Comparison of ENCODE assay signal across 1 cellular context in the genomic region with DNA sequence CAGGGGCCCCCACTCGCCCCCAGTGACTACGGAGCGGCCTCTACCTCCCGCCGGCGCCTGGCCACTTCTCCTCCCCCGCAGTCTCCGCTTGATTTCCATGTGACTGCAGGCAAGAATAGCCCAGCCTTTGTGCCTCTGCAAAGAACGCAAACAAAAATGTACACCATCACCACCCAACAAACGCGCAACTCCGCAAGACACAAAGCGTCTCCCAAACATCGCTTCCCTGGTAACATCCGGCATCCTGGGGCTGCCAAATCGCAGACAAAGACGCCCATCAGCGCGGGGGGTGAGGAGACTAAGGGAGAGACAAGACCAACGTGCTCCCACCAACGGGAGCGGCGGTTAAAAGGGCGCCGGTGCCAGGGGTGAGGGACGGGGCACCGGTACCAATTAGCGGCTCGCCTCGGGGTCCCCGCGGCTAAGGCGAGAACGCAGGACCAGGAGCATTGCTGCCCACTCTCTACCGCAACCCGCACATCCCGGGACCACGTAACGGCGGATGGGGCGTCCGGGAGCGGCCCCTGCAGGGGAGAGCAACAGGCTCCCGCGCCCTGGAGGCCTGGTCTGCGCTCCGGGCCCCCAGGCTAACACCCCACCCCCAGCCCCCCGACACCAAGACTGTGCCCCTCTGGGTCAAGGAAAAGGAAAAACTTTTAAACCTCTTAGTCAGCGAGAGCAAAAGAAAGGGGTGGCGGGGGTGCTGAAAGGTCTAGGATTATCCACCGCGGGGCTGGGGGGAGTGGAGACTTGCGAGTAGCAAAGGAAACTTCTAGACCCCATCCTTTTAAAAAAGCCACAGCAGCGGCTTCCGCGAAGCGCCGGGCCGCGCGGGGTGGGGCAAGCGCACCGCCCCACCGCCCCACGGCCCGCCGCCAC.
TF ChIP-seq lines count a peak whose summit lies in the region.

No MANE protein-coding gene starts in this region.

TF ChIP-seq in HepG2, 621 proteins besides CTCF, POLR2A, EP300 and RAD21 (continued from another document and continues in another):
- TF ChIP-seq, protein P1, sequence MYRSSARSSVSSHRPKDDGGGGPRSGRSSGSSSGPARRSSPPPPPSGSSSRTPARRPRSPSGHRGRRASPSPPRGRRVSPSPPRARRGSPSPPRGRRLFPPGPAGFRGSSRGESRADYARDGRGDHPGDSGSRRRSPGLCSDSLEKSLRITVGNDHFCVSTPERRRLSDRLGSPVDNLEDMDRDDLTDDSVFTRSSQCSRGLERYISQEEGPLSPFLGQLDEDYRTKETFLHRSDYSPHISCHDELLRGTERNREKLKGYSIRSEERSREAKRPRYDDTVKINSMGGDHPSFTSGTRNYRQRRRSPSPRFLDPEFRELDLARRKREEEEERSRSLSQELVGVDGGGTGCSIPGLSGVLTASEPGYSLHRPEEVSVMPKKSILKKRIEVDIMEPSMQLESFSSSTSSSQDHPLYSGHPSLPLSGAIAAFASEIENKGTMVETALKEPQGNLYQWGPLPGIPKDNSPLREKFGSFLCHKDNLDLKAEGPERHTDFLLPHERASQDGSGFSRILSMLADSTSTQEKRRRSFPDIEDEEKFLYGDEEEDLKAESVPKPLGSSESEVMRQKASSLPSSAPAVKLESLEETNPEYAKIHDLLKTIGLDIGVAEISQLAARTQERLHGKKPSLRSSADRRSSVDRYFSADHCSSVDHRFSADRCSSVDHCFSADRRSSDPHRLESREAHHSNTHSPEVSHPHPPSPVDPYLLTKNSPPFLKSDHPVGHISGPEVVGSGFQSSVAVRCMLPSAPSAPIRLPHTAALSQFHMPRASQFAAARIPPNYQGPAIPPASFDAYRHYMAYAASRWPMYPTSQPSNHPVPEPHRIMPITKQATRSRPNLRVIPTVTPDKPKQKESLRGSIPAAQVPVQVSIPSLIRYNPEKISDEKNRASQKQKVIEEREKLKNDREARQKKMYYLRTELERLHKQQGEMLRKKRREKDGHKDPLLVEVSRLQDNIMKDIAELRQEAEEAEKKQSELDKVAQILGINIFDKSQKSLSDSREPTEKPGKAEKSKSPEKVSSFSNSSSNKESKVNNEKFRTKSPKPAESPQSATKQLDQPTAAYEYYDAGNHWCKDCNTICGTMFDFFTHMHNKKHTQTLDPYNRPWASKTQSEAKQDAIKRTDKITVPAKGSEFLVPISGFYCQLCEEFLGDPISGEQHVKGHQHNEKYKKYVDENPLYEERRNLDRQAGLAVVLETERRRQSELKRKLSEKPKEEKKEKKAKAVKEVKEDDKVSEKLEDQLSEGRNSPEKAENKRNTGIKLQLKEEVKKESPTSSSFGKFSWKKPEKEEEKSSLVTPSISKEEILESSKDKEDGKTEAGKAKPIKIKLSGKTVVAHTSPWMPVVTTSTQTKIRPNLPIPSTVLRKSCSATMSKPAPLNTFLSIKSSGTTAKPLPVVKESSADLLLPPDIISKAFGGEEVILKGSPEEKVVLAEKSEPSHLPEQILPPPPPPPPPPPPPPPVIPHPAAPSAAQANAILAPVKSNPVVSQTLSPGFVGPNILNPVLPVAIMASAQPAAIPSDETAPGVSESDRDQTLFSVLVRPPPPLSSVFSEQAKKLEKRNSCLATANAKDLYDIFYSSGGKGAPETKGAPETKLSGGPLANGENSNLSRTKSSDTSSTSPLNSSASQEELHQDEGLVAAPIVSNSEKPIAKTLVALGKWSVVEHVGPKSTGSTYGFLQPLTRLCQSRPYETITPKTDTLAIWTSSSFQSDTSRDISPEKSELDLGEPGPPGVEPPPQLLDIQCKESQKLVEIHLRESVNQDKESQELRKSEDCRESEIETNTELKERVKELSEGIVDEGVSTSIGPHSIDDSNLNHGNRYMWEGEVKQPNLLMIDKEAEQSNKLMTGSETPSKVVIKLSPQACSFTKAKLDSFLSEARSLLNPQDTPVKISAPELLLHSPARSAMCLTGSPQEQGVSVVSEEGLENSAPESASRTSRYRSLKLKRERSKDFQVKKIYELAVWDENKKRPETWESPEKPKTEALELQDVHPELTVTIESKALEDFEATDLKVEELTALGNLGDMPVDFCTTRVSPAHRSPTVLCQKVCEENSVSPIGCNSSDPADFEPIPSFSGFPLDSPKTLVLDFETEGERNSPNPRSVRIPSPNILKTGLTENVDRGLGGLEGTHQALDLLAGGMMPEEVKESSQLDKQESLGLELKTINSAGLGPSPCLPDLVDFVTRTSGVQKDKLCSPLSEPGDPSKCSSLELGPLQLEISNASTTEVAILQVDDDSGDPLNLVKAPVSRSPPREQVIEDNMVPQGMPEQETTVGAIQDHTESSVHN (CRISPR knock-in tag; IDR thresholded peaks at IDR 0.05), result no peak
- TF ChIP-seq, protein P2, sequence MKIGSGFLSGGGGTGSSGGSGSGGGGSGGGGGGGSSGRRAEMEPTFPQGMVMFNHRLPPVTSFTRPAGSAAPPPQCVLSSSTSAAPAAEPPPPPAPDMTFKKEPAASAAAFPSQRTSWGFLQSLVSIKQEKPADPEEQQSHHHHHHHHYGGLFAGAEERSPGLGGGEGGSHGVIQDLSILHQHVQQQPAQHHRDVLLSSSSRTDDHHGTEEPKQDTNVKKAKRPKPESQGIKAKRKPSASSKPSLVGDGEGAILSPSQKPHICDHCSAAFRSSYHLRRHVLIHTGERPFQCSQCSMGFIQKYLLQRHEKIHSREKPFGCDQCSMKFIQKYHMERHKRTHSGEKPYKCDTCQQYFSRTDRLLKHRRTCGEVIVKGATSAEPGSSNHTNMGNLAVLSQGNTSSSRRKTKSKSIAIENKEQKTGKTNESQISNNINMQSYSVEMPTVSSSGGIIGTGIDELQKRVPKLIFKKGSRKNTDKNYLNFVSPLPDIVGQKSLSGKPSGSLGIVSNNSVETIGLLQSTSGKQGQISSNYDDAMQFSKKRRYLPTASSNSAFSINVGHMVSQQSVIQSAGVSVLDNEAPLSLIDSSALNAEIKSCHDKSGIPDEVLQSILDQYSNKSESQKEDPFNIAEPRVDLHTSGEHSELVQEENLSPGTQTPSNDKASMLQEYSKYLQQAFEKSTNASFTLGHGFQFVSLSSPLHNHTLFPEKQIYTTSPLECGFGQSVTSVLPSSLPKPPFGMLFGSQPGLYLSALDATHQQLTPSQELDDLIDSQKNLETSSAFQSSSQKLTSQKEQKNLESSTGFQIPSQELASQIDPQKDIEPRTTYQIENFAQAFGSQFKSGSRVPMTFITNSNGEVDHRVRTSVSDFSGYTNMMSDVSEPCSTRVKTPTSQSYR (CRISPR knock-in tag; IDR thresholded peaks at IDR 0.05; ENCODE audit: borderline replicate concordance), result no peak
- no peak for TF ChIP-seq ETV5 (CRISPR knock-in tag; IDR thresholded peaks at IDR 0.05; ENCODE audit: borderline replicate concordance)
- peak; percentile 59; the same call in 1 of the 2 replicates for TF ChIP-seq NRL (CRISPR knock-in tag; IDR thresholded peaks at IDR 0.05; ENCODE audit: borderline replicate concordance)
- TF ChIP-seq ZNF354B (CRISPR knock-in tag; IDR thresholded peaks at IDR 0.05), result 0 out of 2 replicates have a peak, but pooled peaks have one; percentile 37
- TF ChIP-seq MIER3 (CRISPR knock-in tag; IDR thresholded peaks at IDR 0.05; ENCODE audit: borderline replicate concordance), result no peak
- TF ChIP-seq, protein P3, sequence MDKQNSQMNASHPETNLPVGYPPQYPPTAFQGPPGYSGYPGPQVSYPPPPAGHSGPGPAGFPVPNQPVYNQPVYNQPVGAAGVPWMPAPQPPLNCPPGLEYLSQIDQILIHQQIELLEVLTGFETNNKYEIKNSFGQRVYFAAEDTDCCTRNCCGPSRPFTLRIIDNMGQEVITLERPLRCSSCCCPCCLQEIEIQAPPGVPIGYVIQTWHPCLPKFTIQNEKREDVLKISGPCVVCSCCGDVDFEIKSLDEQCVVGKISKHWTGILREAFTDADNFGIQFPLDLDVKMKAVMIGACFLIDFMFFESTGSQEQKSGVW (CRISPR knock-in tag; IDR thresholded peaks at IDR 0.05; ENCODE audit: borderline replicate concordance), result no peak
- TF ChIP-seq LCORL (IDR thresholded peaks at IDR 0.05), result no peak
- 0 out of 2 replicates have a peak, but pooled peaks have one; percentile 34 for TF ChIP-seq LCORL (CRISPR knock-in tag; IDR thresholded peaks at IDR 0.05)
- no peak for TF ChIP-seq CENPT (CRISPR knock-in tag; IDR thresholded peaks at IDR 0.05; ENCODE audit: low read depth)
- TF ChIP-seq MTA3 (CRISPR knock-in tag; IDR thresholded peaks at IDR 0.05), result no peak
- 0 out of 2 replicates have a peak, but pooled peaks have one; percentile 6 for TF ChIP-seq ZNF331 (CRISPR knock-in tag; IDR thresholded peaks at IDR 0.05)
- TF ChIP-seq ARNT2 (CRISPR knock-in tag; IDR thresholded peaks at IDR 0.05; ENCODE audit: low read depth), result 0 out of 2 replicates have a peak, but pooled peaks have one; percentile 43
- TF ChIP-seq, protein P4, sequence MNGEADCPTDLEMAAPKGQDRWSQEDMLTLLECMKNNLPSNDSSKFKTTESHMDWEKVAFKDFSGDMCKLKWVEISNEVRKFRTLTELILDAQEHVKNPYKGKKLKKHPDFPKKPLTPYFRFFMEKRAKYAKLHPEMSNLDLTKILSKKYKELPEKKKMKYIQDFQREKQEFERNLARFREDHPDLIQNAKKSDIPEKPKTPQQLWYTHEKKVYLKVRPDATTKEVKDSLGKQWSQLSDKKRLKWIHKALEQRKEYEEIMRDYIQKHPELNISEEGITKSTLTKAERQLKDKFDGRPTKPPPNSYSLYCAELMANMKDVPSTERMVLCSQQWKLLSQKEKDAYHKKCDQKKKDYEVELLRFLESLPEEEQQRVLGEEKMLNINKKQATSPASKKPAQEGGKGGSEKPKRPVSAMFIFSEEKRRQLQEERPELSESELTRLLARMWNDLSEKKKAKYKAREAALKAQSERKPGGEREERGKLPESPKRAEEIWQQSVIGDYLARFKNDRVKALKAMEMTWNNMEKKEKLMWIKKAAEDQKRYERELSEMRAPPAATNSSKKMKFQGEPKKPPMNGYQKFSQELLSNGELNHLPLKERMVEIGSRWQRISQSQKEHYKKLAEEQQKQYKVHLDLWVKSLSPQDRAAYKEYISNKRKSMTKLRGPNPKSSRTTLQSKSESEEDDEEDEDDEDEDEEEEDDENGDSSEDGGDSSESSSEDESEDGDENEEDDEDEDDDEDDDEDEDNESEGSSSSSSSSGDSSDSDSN (CRISPR knock-in tag; IDR thresholded peaks at IDR 0.05), result peak; percentile 53; the same call in 1 of the 2 replicates
- TF ChIP-seq AKAP8 (CRISPR knock-in tag; IDR thresholded peaks at IDR 0.05), result no peak
- no peak for TF ChIP-seq SOX6 (IDR thresholded peaks at IDR 0.05)
- 0 out of 2 replicates have a peak, but pooled peaks have one; percentile 15 for TF ChIP-seq SOX6 (CRISPR knock-in tag; IDR thresholded peaks at IDR 0.05)
- TF ChIP-seq HNRNPLL (IDR thresholded peaks at IDR 0.05; ENCODE audit: low read depth, low read length, poor library complexity, severe bottlenecking), result peak; percentile 69
- TF ChIP-seq, protein P5, sequence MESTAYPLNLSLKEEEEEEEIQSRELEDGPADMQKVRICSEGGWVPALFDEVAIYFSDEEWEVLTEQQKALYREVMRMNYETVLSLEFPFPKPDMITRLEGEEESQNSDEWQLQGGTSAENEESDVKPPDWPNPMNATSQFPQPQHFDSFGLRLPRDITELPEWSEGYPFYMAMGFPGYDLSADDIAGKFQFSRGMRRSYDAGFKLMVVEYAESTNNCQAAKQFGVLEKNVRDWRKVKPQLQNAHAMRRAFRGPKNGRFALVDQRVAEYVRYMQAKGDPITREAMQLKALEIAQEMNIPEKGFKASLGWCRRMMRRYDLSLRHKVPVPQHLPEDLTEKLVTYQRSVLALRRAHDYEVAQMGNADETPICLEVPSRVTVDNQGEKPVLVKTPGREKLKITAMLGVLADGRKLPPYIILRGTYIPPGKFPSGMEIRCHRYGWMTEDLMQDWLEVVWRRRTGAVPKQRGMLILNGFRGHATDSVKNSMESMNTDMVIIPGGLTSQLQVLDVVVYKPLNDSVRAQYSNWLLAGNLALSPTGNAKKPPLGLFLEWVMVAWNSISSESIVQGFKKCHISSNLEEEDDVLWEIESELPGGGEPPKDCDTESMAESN (CRISPR knock-in tag; conservative IDR thresholded peaks at IDR 0.05), result 0 out of 2 replicates have a peak, but pooled peaks have one; percentile 18
- TF ChIP-seq ZNF782 (CRISPR knock-in tag; IDR thresholded peaks at IDR 0.05; ENCODE audit: borderline replicate concordance), result 0 out of 2 replicates have a peak, but pooled peaks have one; percentile 43
- TF ChIP-seq, protein P6, sequence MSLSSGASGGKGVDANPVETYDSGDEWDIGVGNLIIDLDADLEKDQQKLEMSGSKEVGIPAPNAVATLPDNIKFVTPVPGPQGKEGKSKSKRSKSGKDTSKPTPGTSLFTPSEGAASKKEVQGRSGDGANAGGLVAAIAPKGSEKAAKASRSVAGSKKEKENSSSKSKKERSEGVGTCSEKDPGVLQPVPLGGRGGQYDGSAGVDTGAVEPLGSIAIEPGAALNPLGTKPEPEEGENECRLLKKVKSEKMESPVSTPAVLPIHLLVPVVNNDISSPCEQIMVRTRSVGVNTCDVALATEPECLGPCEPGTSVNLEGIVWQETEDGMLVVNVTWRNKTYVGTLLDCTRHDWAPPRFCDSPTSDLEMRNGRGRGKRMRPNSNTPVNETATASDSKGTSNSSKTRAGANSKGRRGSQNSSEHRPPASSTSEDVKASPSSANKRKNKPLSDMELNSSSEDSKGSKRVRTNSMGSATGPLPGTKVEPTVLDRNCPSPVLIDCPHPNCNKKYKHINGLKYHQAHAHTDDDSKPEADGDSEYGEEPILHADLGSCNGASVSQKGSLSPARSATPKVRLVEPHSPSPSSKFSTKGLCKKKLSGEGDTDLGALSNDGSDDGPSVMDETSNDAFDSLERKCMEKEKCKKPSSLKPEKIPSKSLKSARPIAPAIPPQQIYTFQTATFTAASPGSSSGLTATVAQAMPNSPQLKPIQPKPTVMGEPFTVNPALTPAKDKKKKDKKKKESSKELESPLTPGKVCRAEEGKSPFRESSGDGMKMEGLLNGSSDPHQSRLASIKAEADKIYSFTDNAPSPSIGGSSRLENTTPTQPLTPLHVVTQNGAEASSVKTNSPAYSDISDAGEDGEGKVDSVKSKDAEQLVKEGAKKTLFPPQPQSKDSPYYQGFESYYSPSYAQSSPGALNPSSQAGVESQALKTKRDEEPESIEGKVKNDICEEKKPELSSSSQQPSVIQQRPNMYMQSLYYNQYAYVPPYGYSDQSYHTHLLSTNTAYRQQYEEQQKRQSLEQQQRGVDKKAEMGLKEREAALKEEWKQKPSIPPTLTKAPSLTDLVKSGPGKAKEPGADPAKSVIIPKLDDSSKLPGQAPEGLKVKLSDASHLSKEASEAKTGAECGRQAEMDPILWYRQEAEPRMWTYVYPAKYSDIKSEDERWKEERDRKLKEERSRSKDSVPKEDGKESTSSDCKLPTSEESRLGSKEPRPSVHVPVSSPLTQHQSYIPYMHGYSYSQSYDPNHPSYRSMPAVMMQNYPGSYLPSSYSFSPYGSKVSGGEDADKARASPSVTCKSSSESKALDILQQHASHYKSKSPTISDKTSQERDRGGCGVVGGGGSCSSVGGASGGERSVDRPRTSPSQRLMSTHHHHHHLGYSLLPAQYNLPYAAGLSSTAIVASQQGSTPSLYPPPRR (CRISPR knock-in tag; IDR thresholded peaks at IDR 0.05; ENCODE audit: borderline replicate concordance), result no peak
- peak; percentile 35; the same call in 1 of the 2 replicates for TF ChIP-seq KMT2A (CRISPR knock-in tag; IDR thresholded peaks at IDR 0.05)
- TF ChIP-seq ZFP36L1 (CRISPR knock-in tag; IDR thresholded peaks at IDR 0.05), result no peak
- TF ChIP-seq, protein P7, sequence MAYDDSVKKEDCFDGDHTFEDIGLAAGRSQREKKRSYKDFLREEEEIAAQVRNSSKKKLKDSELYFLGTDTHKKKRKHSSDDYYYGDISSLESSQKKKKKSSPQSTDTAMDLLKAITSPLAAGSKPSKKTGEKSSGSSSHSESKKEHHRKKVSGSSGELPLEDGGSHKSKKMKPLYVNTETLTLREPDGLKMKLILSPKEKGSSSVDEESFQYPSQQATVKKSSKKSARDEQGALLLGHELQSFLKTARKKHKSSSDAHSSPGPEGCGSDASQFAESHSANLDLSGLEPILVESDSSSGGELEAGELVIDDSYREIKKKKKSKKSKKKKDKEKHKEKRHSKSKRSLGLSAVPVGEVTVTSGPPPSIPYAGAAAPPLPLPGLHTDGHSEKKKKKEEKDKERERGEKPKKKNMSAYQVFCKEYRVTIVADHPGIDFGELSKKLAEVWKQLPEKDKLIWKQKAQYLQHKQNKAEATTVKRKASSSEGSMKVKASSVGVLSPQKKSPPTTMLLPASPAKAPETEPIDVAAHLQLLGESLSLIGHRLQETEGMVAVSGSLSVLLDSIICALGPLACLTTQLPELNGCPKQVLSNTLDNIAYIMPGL (CRISPR knock-in tag; IDR thresholded peaks at IDR 0.05; ENCODE audit: borderline replicate concordance in 1 of 2, low read depth in 1 of 2), result peak; percentile 32 to 53; a peak in 2 of 4 replicates
- no peak for TF ChIP-seq HOXA5 (CRISPR knock-in tag; IDR thresholded peaks at IDR 0.05)
